In genomic region chr3:52187576-52187975, GRCh38 we compare ENCODE assay signal across 33 cellular contexts. TPM values are rescaled to one million over a fixed set of nuclear protein-coding genes. Genes with fewer than 3 reads are reported as not detected.
"Had no signal": no experiment of that assay in that cellular context is flagged by ENCODE, and none has a peak within 500 bp of the region (broad histone marks: within the 10 kb centered on the region; RNA-seq: fewer than 3 reads in every experiment).

No MANE protein-coding gene starts in this region.

- H3K9me3 ChIP-seq: ovary, psoas muscle, spleen, suprapubic skin, testis, tibial artery, upper lobe of left lung, vagina had no signal

- H3K4me3 Mint-ChIP-seq: natural killer cell; nephron; neural progenitor cell; stimulated activated memory B cell treated with anti-CD40 and anti-IgM and Interleukin-4, amounts not matched to agents 10 μg/mL and 1 μg/mL and 100 μg/mL, for 72 hours; stimulated activated naive CD8-positive, alpha-beta T cell treated with anti-CD3 and anti-CD28 coated beads, Interleukin-15, amount 100 ng/mL, for 72 hours had no signal

- H3K4me3 ChIP-seq: neural progenitor cell, ovary, psoas muscle, skin epidermis, smooth muscle cell, spleen, suprapubic skin, testis, tibial artery, upper lobe of left lung, vagina had no signal

- H3K4me1 Mint-ChIP-seq: stimulated activated naive CD8-positive, alpha-beta T cell treated with anti-CD3 and anti-CD28 coated beads, Interleukin-15, amount 100 ng/mL, for 72 hours had no signal

- H2AFZ ChIP-seq: neural progenitor cell had no signal

- H3K36me3 ChIP-seq: neural progenitor cell, ovary, spleen, suprapubic skin, tibial artery, upper lobe of left lung, vagina had no signal

- H3K27me3 Mint-ChIP-seq: progenitor cell of endocrine pancreas; stimulated activated memory B cell treated with anti-CD40 and anti-IgM and Interleukin-4, amounts not matched to agents 10 μg/mL and 1 μg/mL and 100 μg/mL, for 72 hours; stimulated activated naive CD8-positive, alpha-beta T cell treated with anti-CD3 and anti-CD28 coated beads, Interleukin-15, amount 100 ng/mL, for 72 hours had no signal

- H3K27ac Mint-ChIP-seq: natural killer cell; nephron; neural progenitor cell; progenitor cell of endocrine pancreas; stimulated activated memory B cell treated with anti-CD40 and anti-IgM and Interleukin-4, amounts not matched to agents 10 μg/mL and 1 μg/mL and 100 μg/mL, for 72 hours; stimulated activated naive CD8-positive, alpha-beta T cell treated with anti-CD3 and anti-CD28 coated beads, Interleukin-15, amount 100 ng/mL, for 72 hours had no signal

- H3K79me2 ChIP-seq: parathyroid adenoma had no signal

- H3K27ac ChIP-seq: neural progenitor cell, ovary, psoas muscle, suprapubic skin, testis, tibial artery, vagina had no signal

- ATAC-seq: natural killer cell; psoas muscle; right cardiac atrium; sciatic nerve; stimulated activated memory B cell treated with anti-CD40 and anti-IgM and Interleukin-4, amounts not matched to agents 10 μg/mL and 1 μg/mL and 100 μg/mL, for 72 hours; stimulated activated naive CD8-positive, alpha-beta T cell treated with anti-CD3 and anti-CD28 coated beads, Interleukin-15, amount 100 ng/mL, for 72 hours; stimulated activated naive CD8-positive, alpha-beta T cell treated with anti-CD3 and anti-CD28 coated beads, Interleukin-15, Interleukin-2, amounts not matched to agents 100 U/mL and 50 U/mL, for 24 hours had no signal

- DNase-seq: natural killer cell; occipital lobe; ovary; psoas muscle; right cardiac atrium; stimulated activated CD4-positive, alpha-beta T cell treated with anti-CD3 and anti-CD28 coated beads, Interleukin-12 subunit alpha, Interleukin-12 subunit beta, amount 100 ng/mL, for 4 hours; stimulated activated CD4-positive, alpha-beta T cell treated with anti-CD3 and anti-CD28 coated beads, Interleukin-1b, Interleukin-23, amount 100 ng/mL, for 48 hours; stimulated activated CD4-positive, alpha-beta T cell treated with anti-CD3 and anti-CD28 coated beads, Interleukin-4, amount 100 ng/mL, for 1 hour; stimulated activated CD4-positive, alpha-beta T cell treated with anti-CD3 and anti-CD28 coated beads, Interleukin-4, amount 100 ng/mL, for 4 hours; stimulated activated CD8-positive, alpha-beta memory T cell treated with anti-CD3 and anti-CD28 coated beads, Interleukin-4, amount 100 ng/mL, for 48 hours; stimulated activated naive CD4-positive, alpha-beta T cell; stimulated activated naive CD8-positive, alpha-beta T cell treated with anti-CD3 and anti-CD28 coated beads, Interleukin-15, amount 100 ng/mL, for 72 hours; stimulated activated naive CD8-positive, alpha-beta T cell treated with anti-CD3 and anti-CD28 coated beads, Interleukin-15, Interleukin-2, amounts not matched to agents 100 U/mL and 50 U/mL, for 24 hours; substantia nigra; testis; tibial artery; trophoblast cell; upper lobe of left lung had no signal

- FAIRE-seq: urothelium cell line had no signal

- H3K27me3 ChIP-seq: neural progenitor cell, ovary, spleen, suprapubic skin, testis, tibial artery, upper lobe of left lung, vagina had no signal

- H3K4me2 ChIP-seq: neural progenitor cell, smooth muscle cell had no signal

- H3K36me3 Mint-ChIP-seq: natural killer cell; neural progenitor cell; stimulated activated memory B cell treated with anti-CD40 and anti-IgM and Interleukin-4, amounts not matched to agents 10 μg/mL and 1 μg/mL and 100 μg/mL, for 72 hours had no signal

- H3K9ac ChIP-seq: neural progenitor cell, parathyroid adenoma had no signal

- H3K9me3 Mint-ChIP-seq: natural killer cell; nephron; stimulated activated memory B cell treated with anti-CD40 and anti-IgM and Interleukin-4, amounts not matched to agents 10 μg/mL and 1 μg/mL and 100 μg/mL, for 72 hours; stimulated activated naive CD8-positive, alpha-beta T cell treated with anti-CD3 and anti-CD28 coated beads, Interleukin-15, amount 100 ng/mL, for 72 hours had no signal

RNA-seq across cellular contexts. Expression of gene TLR9, which starts 37.9 kb away (rescaled TPM):
- total RNA-seq: osteoblast, progenitor cell of endocrine pancreas, renal cortical epithelial cell, vagina had no signal
- polyA plus RNA-seq: neural cell, smooth muscle cell had no signal
